In the genomic region with DNA sequence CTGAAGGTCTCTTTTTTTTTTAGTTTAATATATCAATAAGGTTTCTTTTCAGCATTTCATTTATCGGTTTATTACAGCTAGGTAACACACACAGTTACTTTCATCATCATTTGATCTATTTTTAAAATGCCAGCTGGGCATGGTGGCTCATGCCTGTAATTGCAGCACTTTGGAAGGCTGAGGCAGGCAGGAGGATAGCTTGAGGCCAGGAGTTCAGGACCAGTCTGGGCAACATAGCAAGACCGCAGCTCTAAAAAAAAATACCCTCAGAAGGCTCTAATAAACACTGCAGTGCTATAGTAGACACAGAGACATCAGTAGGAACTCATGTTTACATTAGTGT, we compare ENCODE assay signal across 25 cellular contexts.
"Had no signal": no experiment of that assay in that cellular context is flagged by ENCODE, and none has a peak within 500 bp of the region (broad histone marks: within the 10 kb centered on the region; RNA-seq: fewer than 3 reads in every experiment).

No MANE protein-coding gene starts in this region.

- H3K36me3 ChIP-seq: esophagus muscularis mucosa, heart right ventricle, left lung, lower lobe of right lung, neutrophil, pancreas, sigmoid colon, thoracic aorta, tibial nerve, upper lobe of left lung had no signal

- H3K4me3 Mint-ChIP-seq: naive B cell; natural killer cell treated with Interleukin-12 subunit alpha and Interleukin-12 subunit beta and Interleukin-15 and Interleukin-18, amount 100 ng/mL, for 72 hours; neural crest cell; stimulated activated naive B cell treated with anti-CD40 and anti-IgM and Interleukin-4, amounts not matched to agents 10 μg/mL and 1 μg/mL and 100 μg/mL, for 72 hours; stimulated activated naive CD8-positive, alpha-beta T cell treated with anti-CD3 and anti-CD28 coated beads, Interleukin-15, Interleukin-2, amounts not matched to agents 100 ng/mL and 50 ng/mL, for 24 hours had no signal

- H3K27ac ChIP-seq: coronary artery, esophagus muscularis mucosa, foreskin keratinocyte, left lung, lower lobe of right lung, neutrophil, pancreas, sigmoid colon, thoracic aorta, tibial nerve, upper lobe of left lung had no signal

- ATAC-seq: foreskin keratinocyte; left lung; lower lobe of right lung; natural killer cell treated with Interleukin-12 subunit alpha and Interleukin-12 subunit beta and Interleukin-15 and Interleukin-18, amount 100 ng/mL, for 72 hours; pancreas; stimulated activated naive B cell treated with anti-CD40 and anti-IgM and Interleukin-4, amounts not matched to agents 10 μg/mL and 1 μg/mL and 100 μg/mL, for 72 hours had no signal

- H3K4me3 ChIP-seq: coronary artery, esophagus muscularis mucosa, heart right ventricle, left lung, lower lobe of right lung, pancreas, sigmoid colon, thoracic aorta, tibial nerve, upper lobe of left lung had no signal

- H3K4me1 ChIP-seq: foreskin keratinocyte, pancreas, tibial nerve had no signal

- H3K4me1 Mint-ChIP-seq: neural crest cell had no signal

- H3K27ac Mint-ChIP-seq: natural killer cell treated with Interleukin-12 subunit alpha and Interleukin-12 subunit beta and Interleukin-15 and Interleukin-18, amount 100 ng/mL, for 72 hours; stimulated activated naive B cell treated with anti-CD40 and anti-IgM and Interleukin-4, amounts not matched to agents 10 μg/mL and 1 μg/mL and 100 μg/mL, for 72 hours; stimulated activated naive CD8-positive, alpha-beta T cell treated with anti-CD3 and anti-CD28 coated beads, Interleukin-15, Interleukin-2, amounts not matched to agents 100 ng/mL and 50 ng/mL, for 24 hours had no signal

- H3K36me3 Mint-ChIP-seq: natural killer cell treated with Interleukin-12 subunit alpha and Interleukin-12 subunit beta and Interleukin-15 and Interleukin-18, amount 100 ng/mL, for 72 hours; stimulated activated naive B cell treated with anti-CD40 and anti-IgM and Interleukin-4, amounts not matched to agents 10 μg/mL and 1 μg/mL and 100 μg/mL, for 72 hours had no signal

- H3K27me3 ChIP-seq: esophagus muscularis mucosa, foreskin keratinocyte, heart right ventricle, left lung, neutrophil, pancreas, sigmoid colon, tibial nerve had no signal

- DNase-seq: dermis blood vessel endothelial cell; effector memory CD4-positive, alpha-beta T cell; foreskin keratinocyte; glutamatergic neuron; heart right ventricle; hippocampal formation; left cardiac atrium; left lung; lower lobe of right lung; naive B cell; pancreas; sigmoid colon; small intestine; stimulated activated CD4-positive, alpha-beta T cell treated with anti-CD3 and anti-CD28 coated beads, Interleukin-15, amount 100 ng/mL, for 24 hours; stimulated activated CD4-positive, alpha-beta T cell treated with anti-CD3 and anti-CD28 coated beads, Interleukin-2, amount 100 ng/mL, for 48 hours; stimulated activated naive B cell treated with anti-CD40 and anti-IgM and Interleukin-4, amounts not matched to agents 10 μg/mL and 1 μg/mL and 100 μg/mL, for 72 hours; upper lobe of left lung had no signal

- H3K9me3 Mint-ChIP-seq: naive B cell; natural killer cell treated with Interleukin-12 subunit alpha and Interleukin-12 subunit beta and Interleukin-15 and Interleukin-18, amount 100 ng/mL, for 72 hours; neural crest cell; stimulated activated naive B cell treated with anti-CD40 and anti-IgM and Interleukin-4, amounts not matched to agents 10 μg/mL and 1 μg/mL and 100 μg/mL, for 72 hours; stimulated activated naive CD8-positive, alpha-beta T cell treated with anti-CD3 and anti-CD28 coated beads, Interleukin-15, Interleukin-2, amounts not matched to agents 100 ng/mL and 50 ng/mL, for 24 hours had no signal

- H3K9me3 ChIP-seq: esophagus muscularis mucosa, heart right ventricle, left lung, lower lobe of right lung, neutrophil, pancreas, sigmoid colon, thoracic aorta, tibial nerve, upper lobe of left lung had no signal
